19 cellular contexts compared by ENCODE assay signal in the genomic region with DNA sequence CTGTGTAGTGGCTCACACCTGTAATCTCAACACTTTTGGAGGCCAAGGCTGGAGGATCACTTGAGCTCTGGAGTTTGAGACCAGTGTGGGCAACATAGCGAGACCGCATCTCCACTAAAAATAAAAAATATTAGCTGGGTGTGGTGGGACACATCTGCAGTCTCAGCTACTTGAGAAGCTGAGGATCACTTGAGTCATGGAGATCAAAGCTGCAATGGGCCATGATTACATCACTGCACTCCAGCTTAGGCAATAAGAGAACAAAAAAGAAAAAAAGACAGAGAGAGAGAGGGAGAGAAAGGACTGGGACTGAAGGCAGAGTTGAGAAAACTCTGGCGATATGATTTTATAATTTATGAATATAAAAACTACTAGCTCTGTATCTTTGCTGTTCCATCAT.
"Had no signal": no experiment of that assay in that cellular context is flagged by ENCODE, and none has a peak within 500 bp of the region (broad histone marks: within the 10 kb centered on the region; RNA-seq: fewer than 3 reads in every experiment).

No MANE protein-coding gene starts in this region.

- H3K9me3 ChIP-seq: lower lobe of right lung, pancreas had no signal

- H3K4me1 ChIP-seq: esophagus squamous epithelium, left ventricle myocardium inferior, lower lobe of right lung, pancreas had no signal

- H3K4me3 ChIP-seq: coronary artery, esophagus squamous epithelium, left ventricle myocardium inferior, lower lobe of right lung, neural progenitor cell, pancreas had no signal

- H3K27ac ChIP-seq: coronary artery, epithelial cell of prostate, esophagus squamous epithelium, left ventricle myocardium inferior, lower lobe of right lung, neural progenitor cell, pancreas had no signal

- ATAC-seq: lower lobe of right lung; natural killer cell treated with Interleukin-12 subunit alpha and Interleukin-12 subunit beta and Interleukin-15 and Interleukin-18, amount 100 ng/mL, for 72 hours; pancreas; right cardiac atrium had no signal

- H3K36me3 ChIP-seq: esophagus squamous epithelium, left ventricle myocardium inferior, lower lobe of right lung, neural progenitor cell, pancreas had no signal

- DNase-seq: effector CD8-positive, alpha-beta T cell; esophagus squamous epithelium; foreskin fibroblast; immature natural killer cell; left ventricle myocardium inferior; lower lobe of right lung; mesenchymal stem cell; midbrain; nucleus accumbens; pancreas; right cardiac atrium; small intestine; stimulated activated CD4-positive, alpha-beta T cell treated with anti-CD3 and anti-CD28 coated beads, Interleukin-12 subunit alpha, Interleukin-12 subunit beta, amount 100 ng/mL, for 4 hours; stimulated activated naive CD4-positive, alpha-beta T cell treated with Interleukin-2 at 50 U/mL for 16 hours; trophoblast cell had no signal

- H3K27me3 ChIP-seq: esophagus squamous epithelium, neural progenitor cell, pancreas had no signal
